ENCODE assay signal across 8 cellular contexts in genomic region chr22:20507253-20508066, GRCh38. TPM values are rescaled to one million over a fixed set of nuclear protein-coding genes. Genes with fewer than 3 reads are reported as not detected.
DNase-seq lines count a peak whose midpoint lies in the region; ATAC-seq and TF ChIP-seq lines count a peak whose summit lies in the region.

TSS of gene MED15 (plus strand) at chr22:20507610. CDS start at chr22:20507679, 69 bp downstream.

- no peak for TF ChIP-seq RAD21 in neural cell (conservative IDR thresholded peaks at IDR 0.05)

- TF ChIP-seq EP300 in neural cell (conservative IDR thresholded peaks at IDR 0.05; ENCODE audit: poor library complexity, severe bottlenecking) (peak; percentile 48), stomach (IDR thresholded peaks at IDR 0.05) (no peak)

- H3K9me2 ChIP-seq in DOHH2 (replicated peaks; ENCODE audit: control insufficient read depth, low read length) (no peaks in the 10 kb centered on the region), neural cell (ENCODE audit: insufficient read depth, low read length) (no peaks in the 10 kb centered on the region)

- WGBS in stomach, 5 donors: 0 to 1% (median 1%) methylated on average over 13 to 58 of the region's 58 CpGs

- peak within 1 kb of the TSS; percentile 91 for H3K9ac ChIP-seq in neural cell (ENCODE audit: low read length)

- TF ChIP-seq POLR2A in stomach (IDR thresholded peaks at IDR 0.05): peak in 1 of 4 donors; percentile 33

- H4K20me1 ChIP-seq in DOHH2 (ENCODE audit: control insufficient read depth, insufficient read depth, low read depth, low read length) (peaks cover 21% of the 10 kb centered on the region), neural cell (ENCODE audit: insufficient read depth) (no peaks in the 10 kb centered on the region)

- H3K4me2 ChIP-seq in DOHH2 (ENCODE audit: low read length) (peak within 1 kb of the TSS; percentile 97), neural cell (ENCODE audit: low read length) (peak within 1 kb of the TSS; percentile 97)

- H3K4me1 ChIP-seq in DOHH2 (ENCODE audit: control insufficient read depth, low read length) (peaks cover 37% of the 10 kb centered on the region), stomach (peaks cover 38 to 59% (median 51%) of the 10 kb centered on the region in 4 donors)

- TF ChIP-seq CTCF in DOHH2 (IDR thresholded peaks at IDR 0.05; ENCODE audit: low read depth, low read length, poor library complexity, severe bottlenecking) (no peak), LNCaP clone FGC (IDR thresholded peaks at IDR 0.05; ENCODE audit: control insufficient read depth, extremely low read depth, insufficient read depth) (no peak), fibroblast of villous mesenchyme (IDR thresholded peaks at IDR 0.05; ENCODE audit: insufficient read depth, low read depth, low read length) (no peak), neural cell (IDR thresholded peaks at IDR 0.05; ENCODE audit: poor library complexity, severe bottlenecking) (no peak), stomach (IDR thresholded peaks at IDR 0.05) (no peak)

- H3K27me3 ChIP-seq in DOHH2 (ENCODE audit: control insufficient read depth, low read length) (no peaks in the 10 kb centered on the region), neural cell (ENCODE audit: insufficient read depth, low read depth, low read length) (no peaks in the 10 kb centered on the region), stomach (no peaks in the 10 kb centered on the region)

- H3K27ac ChIP-seq in DOHH2 (ENCODE audit: low read depth, low read length): peak within 1 kb of the TSS; percentile 72
- H3K27ac ChIP-seq in neural cell (ENCODE audit: low read length): peak within 1 kb of the TSS; percentile 89
- peak within 1 kb of the TSS; percentile 87 to 99 (median 98) for H3K27ac ChIP-seq in stomach

- intact Hi-C loops in stomach (cut with DNase I; ENCODE audit: low total_unique reads): loop anchor here (10.0 kb wide), 1 partner anchor 47 kb away; no protein-coding TSS in a partner anchor

- DNase-seq in LNCaP clone FGC (ENCODE audit: low read depth): peak; percentile 58
- DNase-seq in SHP77 (lab: John Stamatoyannopoulos, UW): peak; percentile 90 to 96
- peak; percentile 82 for DNase-seq in activated effector memory CD4-positive, alpha-beta T cell treated with Interleukin-2 at 50 U/mL for 16 hours
- peak; percentile 89 for DNase-seq in fibroblast of villous mesenchyme (ENCODE audit: low read depth)
- DNase-seq in stomach: peak; percentile 91

- H3K9me3 ChIP-seq in DOHH2 (ENCODE audit: control insufficient read depth, insufficient read depth, low read length): no peaks in the 10 kb centered on the region
- no peaks in the 10 kb centered on the region for H3K9me3 ChIP-seq in neural cell (ENCODE audit: low read length)
- no peaks in the 10 kb centered on the region for H3K9me3 ChIP-seq in stomach

- no peaks in the 10 kb centered on the region for H3F3A ChIP-seq in DOHH2 (ENCODE audit: control insufficient read depth, insufficient read depth)
- no peaks in the 10 kb centered on the region for H3F3A ChIP-seq in neural cell (ENCODE audit: insufficient read depth, low read length, poor library complexity, severe bottlenecking)

- ATAC-seq in GM21825 (IDR thresholded peaks at IDR 0.05; ENCODE audit: unreplicated experiment): peak; percentile 82

- H3K4me3 ChIP-seq in DOHH2 (ENCODE audit: low read length) (peak within 1 kb of the TSS; percentile 98), LNCaP clone FGC (ENCODE audit: low read depth, low read length) (peak within 1 kb of the TSS; percentile 63), fibroblast of villous mesenchyme (ENCODE audit: low read depth, low read length) (peak within 1 kb of the TSS; percentile 66), neural cell (ENCODE audit: low read length) (peak within 1 kb of the TSS; percentile 92), stomach (peak within 1 kb of the TSS; percentile 70 to 84 (median 78))

- H3K36me3 ChIP-seq in DOHH2 (ENCODE audit: control insufficient read depth, low read length) (peaks cover 39% of the 10 kb centered on the region), neural cell (ENCODE audit: insufficient read depth, low read length) (no peaks in the 10 kb centered on the region), stomach (peaks cover 0 to under 1% (median 0%) of the 10 kb centered on the region in 4 donors)

- H2AFZ ChIP-seq in neural cell (ENCODE audit: low read depth, low read length): peak within 1 kb of the TSS; percentile 92

- H3K79me2 ChIP-seq in DOHH2 (ENCODE audit: control insufficient read depth, low read length): peaks cover 51% of the 10 kb centered on the region
- H3K79me2 ChIP-seq in neural cell (replicated peaks; ENCODE audit: insufficient read depth, low read length): peaks cover 36% of the 10 kb centered on the region

TF ChIP-seq in neural cell, 6 proteins besides CTCF, POLR2A, EP300 and RAD21:
- peak; percentile 86 for TF ChIP-seq MXI1 (conservative IDR thresholded peaks at IDR 0.05; ENCODE audit: poor library complexity, severe bottlenecking)
- no peak for TF ChIP-seq SMC3 (conservative IDR thresholded peaks at IDR 0.05; ENCODE audit: poor library complexity)
- no peak for TF ChIP-seq EZH2 (IDR thresholded peaks at IDR 0.05; ENCODE audit: borderline replicate concordance, insufficient read depth, low read length, poor library complexity, severe bottlenecking)
- TF ChIP-seq TAF1 (IDR thresholded peaks at IDR 0.05; ENCODE audit: low read depth): peak; percentile 82
- peak; percentile 93 for TF ChIP-seq POLR2AphosphoS5 (IDR thresholded peaks at IDR 0.05)
- peak; percentile 72 for TF ChIP-seq REST (IDR thresholded peaks at IDR 0.05; ENCODE audit: borderline replicate concordance)
TF ChIP-seq in neural cell: peak in this region for 4.

RNA-seq across cellular contexts. Expression of gene MED15, which starts in this region (rescaled TPM):
- total RNA-seq in fibroblast of villous mesenchyme (37.0 and 51.0 TPM in 2 replicates), stomach (100 to 1,000 TPM in 3 of 5 donors, 10 to 100 TPM in 2; 28.3 to 289 (median 135) TPM)
- polyA plus RNA-seq in neural cell (13.2 and 17.9 TPM in 2 replicates), stomach (10 to 100 TPM; 29.3 to 41.9 (median 39.3) TPM)
- polyA minus RNA-seq in neural cell: 20.7 and 32.9 TPM in 2 replicates

Comparison
In these comparisons a context has a peak if more than half of its experiments do, and no peak if none do; other contexts are left out.
1. Peak in every context shown above with its lines: DNase-seq, ATAC-seq, H3K4me3 ChIP-seq and H3K27ac ChIP-seq.